In genomic region chr9:108271646-108272349, GRCh38 we compare ENCODE assay signal across 8 cellular contexts.
A peak's percentile ranks its signal among the peaks of the same experiment; 100 is the strongest.
DNase-seq lines count a peak whose midpoint lies in the region; ATAC-seq and TF ChIP-seq lines count a peak whose summit lies in the region.

No MANE protein-coding gene starts in this region.

- H3K79me2 ChIP-seq in parathyroid adenoma: no peaks in the 10 kb centered on the region

- no peak overlapping the region for H3K4me3 ChIP-seq in parathyroid adenoma (ENCODE audit: low read depth, low read length)

- H3K27ac ChIP-seq in parathyroid adenoma: no peak overlapping the region

- no peak overlapping the region for H3K9ac ChIP-seq in parathyroid adenoma

- H3K36me3 ChIP-seq in parathyroid adenoma (ENCODE audit: control insufficient read depth, insufficient read depth, low read length): no peaks in the 10 kb centered on the region

- peak overlapping the region; percentile 42 for H3K4me2 ChIP-seq in parathyroid adenoma (ENCODE audit: low read length)

- DNase-seq in COLO829 (ENCODE audit: low spot score): peak; percentile 69
- peak; percentile 53 for DNase-seq in OCI-M1 (lab: John Stamatoyannopoulos, UW)
- DNase-seq in fibroblast of gingiva (ENCODE audit: low read depth): peak; percentile 93
- DNase-seq in SKM-1 treated with dmso at 0.1 percent for 144 hours (lab: John Stamatoyannopoulos, UW; ENCODE audit: unreplicated experiment): no peak
- no peak for DNase-seq in middle frontal gyrus (ENCODE audit: extremely low spot score, low spot score)
- no peak for DNase-seq in GDM1 (lab: John Stamatoyannopoulos, UW)

- no peaks in the 10 kb centered on the region for H3K4me1 ChIP-seq in parathyroid adenoma

- H3K9me3 ChIP-seq in parathyroid adenoma (ENCODE audit: control insufficient read depth, low read length): no peaks in the 10 kb centered on the region

- ATAC-seq in HG03342 (IDR thresholded peaks at IDR 0.05; ENCODE audit: unreplicated experiment): peak; percentile 62

- H3K27me3 ChIP-seq in parathyroid adenoma (ENCODE audit: control insufficient read depth, insufficient read depth, low read length): no peaks in the 10 kb centered on the region

- TF ChIP-seq CTCF in parathyroid adenoma (IDR thresholded peaks at IDR 0.05): no peak

- no peak overlapping the region for H2AFZ ChIP-seq in parathyroid adenoma

Comparison
In these comparisons a context has a peak if more than half of its experiments do, and no peak if none do; other contexts are left out.
1. DNase-seq: peak in COLO829 (single experiment), OCI-M1 (single experiment) and fibroblast of gingiva (single experiment); none in SKM-1 treated with dmso at 0.1 percent for 144 hours (single experiment), middle frontal gyrus (single experiment) and GDM1 (single experiment).